ENCODE assay signal across 11 cellular contexts in genomic region chr9:41150116-41150515, GRCh38. TPM values are rescaled to one million over a fixed set of nuclear protein-coding genes. Genes with fewer than 3 reads are reported as not detected.
"Had no signal": no experiment of that assay in that cellular context is flagged by ENCODE, and none has a peak within 500 bp of the region (broad histone marks: within the 10 kb centered on the region; RNA-seq: fewer than 3 reads in every experiment).

No MANE protein-coding gene starts in this region.

RNA-seq across cellular contexts. Expression of gene FOXD4L6, which starts 21.6 kb away (rescaled TPM):
- total RNA-seq: esophagus mucosa, gastrocnemius medialis, glomerular endothelial cell, heart right ventricle, left colon, left lobe of liver, left ventricle myocardium inferior, lower leg skin, mononuclear cell had no signal
- polyA plus RNA-seq: heart right ventricle, keratinocyte, mammary epithelial cell had no signal
